2 cellular contexts compared by ENCODE assay signal in genomic region chr1:109239580-109240068, GRCh38.
TF ChIP-seq lines count a peak whose summit lies in the region.

No MANE protein-coding gene starts in this region.

TF ChIP-seq in K562, 482 proteins besides CTCF, POLR2A, EP300 and RAD21 (continued from another document and continues in another):
- TF ChIP-seq SFPQ (IDR thresholded peaks at IDR 0.05; ENCODE audit: low read depth, low read length) (no peak), ETV1 (tag; conservative IDR thresholded peaks at IDR 0.05; ENCODE audit: low read depth) (no peak), HNRNPL (IDR thresholded peaks at IDR 0.05; ENCODE audit: low read depth, low read length) (no peak), ILF3 (IDR thresholded peaks at IDR 0.05; ENCODE audit: borderline replicate concordance) (0 out of 2 replicates have a peak, but pooled peaks have one; percentile 8), ZNF134 (CRISPR knock-in tag; conservative IDR thresholded peaks at IDR 0.05) (no peak), SAFB (IDR thresholded peaks at IDR 0.05; ENCODE audit: borderline replicate concordance, low read depth, low read length) (no peak), ZNF75A (CRISPR knock-in tag; IDR thresholded peaks at IDR 0.05) (no peak), CTCFL (IDR thresholded peaks at IDR 0.05; ENCODE audit: borderline replicate concordance, insufficient read depth, low read depth, low read length, poor library complexity, severe bottlenecking) (peak; percentile 51), USF2 (CRISPR knock-in tag; IDR thresholded peaks at IDR 0.05) (no peak), NUFIP1 (IDR thresholded peaks at IDR 0.05; ENCODE audit: partially characterized antibody) (no peak), MLLT1 (IDR thresholded peaks at IDR 0.05) (no peak), SMARCA4 (IDR thresholded peaks at IDR 0.05) (no peak), HOXB6 (CRISPR knock-in tag; IDR thresholded peaks at IDR 0.05; ENCODE audit: borderline replicate concordance) (no peak), ZNF655 (CRISPR knock-in tag; IDR thresholded peaks at IDR 0.05) (no peak; the same call in 1 of the 2 replicates), ZNF780A (CRISPR knock-in tag; IDR thresholded peaks at IDR 0.05) (peak; percentile 6; the same call in 1 of the 2 replicates), PATZ1 (CRISPR knock-in tag; IDR thresholded peaks at IDR 0.05; ENCODE audit: borderline replicate concordance) (no peak), GABPB1 (CRISPR knock-in tag; IDR thresholded peaks at IDR 0.05) (no peak)

TF ChIP-seq in HepG2, 621 proteins besides CTCF, POLR2A, EP300 and RAD21 (continued from another document and continues in another):
- no peak for TF ChIP-seq SMAD9 (CRISPR knock-in tag; IDR thresholded peaks at IDR 0.05)
- TF ChIP-seq SPEN (CRISPR knock-in tag; IDR thresholded peaks at IDR 0.05; ENCODE audit: low read depth) = no peak
- no peak for TF ChIP-seq CCDC6 (CRISPR knock-in tag; IDR thresholded peaks at IDR 0.05)
- TF ChIP-seq SCMH1 (CRISPR knock-in tag; IDR thresholded peaks at IDR 0.05; ENCODE audit: borderline replicate concordance) = no peak
- no peak for TF ChIP-seq RBFOX2 (IDR thresholded peaks at IDR 0.05; ENCODE audit: low read depth, low read length)
- TF ChIP-seq ZNF44 (CRISPR knock-in tag; IDR thresholded peaks at IDR 0.05) = no peak
- 0 out of 2 replicates have a peak, but pooled peaks have one; percentile 31 for TF ChIP-seq TARDBP (CRISPR knock-in tag; IDR thresholded peaks at IDR 0.05)
- no peak for TF ChIP-seq ELF4 (CRISPR knock-in tag; IDR thresholded peaks at IDR 0.05; ENCODE audit: borderline replicate concordance)
- no peak for TF ChIP-seq NFE2L1 (CRISPR knock-in tag; IDR thresholded peaks at IDR 0.05; ENCODE audit: borderline replicate concordance)
- TF ChIP-seq MEF2D (CRISPR knock-in tag; IDR thresholded peaks at IDR 0.05) = no peak
- no peak for TF ChIP-seq BCLAF1 (IDR thresholded peaks at IDR 0.05)
- no peak for TF ChIP-seq CERS6 (CRISPR knock-in tag; IDR thresholded peaks at IDR 0.05)
- TF ChIP-seq ZMYM2 (CRISPR knock-in tag; IDR thresholded peaks at IDR 0.05) = no peak
- TF ChIP-seq ATF6 (CRISPR knock-in tag; conservative IDR thresholded peaks at IDR 0.05) = no peak
- 0 out of 2 replicates have a peak, but pooled peaks have one; percentile 51 for TF ChIP-seq KDM2A (CRISPR knock-in tag; IDR thresholded peaks at IDR 0.05; ENCODE audit: borderline replicate concordance, low read depth)
- TF ChIP-seq E2F5 (CRISPR knock-in tag; conservative IDR thresholded peaks at IDR 0.05) = no peak
- TF ChIP-seq ZKSCAN1 (IDR thresholded peaks at IDR 0.05; ENCODE audit: low read length) = no peak
- TF ChIP-seq ISX (CRISPR knock-in tag; conservative IDR thresholded peaks at IDR 0.05) = no peak
- TF ChIP-seq KAT8 (CRISPR knock-in tag; IDR thresholded peaks at IDR 0.05) = no peak; the same call in 1 of the 2 replicates
- TF ChIP-seq ZBTB3 (CRISPR knock-in tag; IDR thresholded peaks at IDR 0.05; ENCODE audit: borderline replicate concordance, low read depth) = no peak
- TF ChIP-seq ZNF512 (CRISPR knock-in tag; IDR thresholded peaks at IDR 0.05) = 0 out of 2 replicates have a peak, but pooled peaks have one; percentile 30
- 0 out of 2 replicates have a peak, but pooled peaks have one; percentile 45 for TF ChIP-seq ZNF614 (CRISPR knock-in tag; IDR thresholded peaks at IDR 0.05; ENCODE audit: borderline replicate concordance)
- TF ChIP-seq ZBTB26 (CRISPR knock-in tag; IDR thresholded peaks at IDR 0.05; ENCODE audit: borderline replicate concordance) = no peak
- TF ChIP-seq ZNF660 (CRISPR knock-in tag; IDR thresholded peaks at IDR 0.05; ENCODE audit: borderline replicate concordance, low read depth) = no peak
- TF ChIP-seq ZNF670 (CRISPR knock-in tag; IDR thresholded peaks at IDR 0.05; ENCODE audit: borderline replicate concordance) = no peak
- 0 out of 2 replicates have a peak, but pooled peaks have one; percentile 35 for TF ChIP-seq ZNF280D (CRISPR knock-in tag; IDR thresholded peaks at IDR 0.05)
- TF ChIP-seq RBAK (CRISPR knock-in tag; IDR thresholded peaks at IDR 0.05) = no peak
- no peak for TF ChIP-seq ZNF274 (CRISPR knock-in tag; IDR thresholded peaks at IDR 0.05)
- no peak for TF ChIP-seq KLF9 (CRISPR knock-in tag; IDR thresholded peaks at IDR 0.05; ENCODE audit: low read depth)
- TF ChIP-seq SAP130 (CRISPR knock-in tag; IDR thresholded peaks at IDR 0.05; ENCODE audit: low read depth) = peak; percentile 31; the same call in 1 of the 2 replicates
- no peak for TF ChIP-seq NR1H2 (CRISPR knock-in tag; IDR thresholded peaks at IDR 0.05; ENCODE audit: borderline replicate concordance, low read depth)
- TF ChIP-seq ZNF761 (CRISPR knock-in tag; conservative IDR thresholded peaks at IDR 0.05) = 0 out of 2 replicates have a peak, but pooled peaks have one; percentile 15
- TF ChIP-seq ZNF850 (CRISPR knock-in tag; conservative IDR thresholded peaks at IDR 0.05) = no peak
- no peak for TF ChIP-seq ZHX1 (CRISPR knock-in tag; IDR thresholded peaks at IDR 0.05; ENCODE audit: low read depth)
- 0 out of 2 replicates have a peak, but pooled peaks have one; percentile 12 for TF ChIP-seq THAP11 (CRISPR knock-in tag; IDR thresholded peaks at IDR 0.05)
- TF ChIP-seq POLR2G (IDR thresholded peaks at IDR 0.05; ENCODE audit: low read depth, low read length) = peak; percentile 30; the same call in 1 of the 2 replicates
- no peak for TF ChIP-seq ZFP1 (CRISPR knock-in tag; IDR thresholded peaks at IDR 0.05)
